Comparison of ENCODE assay signal across 22 cellular contexts in genomic region chr11:123184531-123184930, GRCh38. TPM values are rescaled to one million over a fixed set of nuclear protein-coding genes. Genes with fewer than 3 reads are reported as not detected.
DNase-seq lines count a peak whose midpoint lies in the region; ATAC-seq and TF ChIP-seq lines count a peak whose summit lies in the region.
"Had no signal": no experiment of that assay in that cellular context is flagged by ENCODE, and none has a peak within 500 bp of the region (broad histone marks: within the 10 kb centered on the region; RNA-seq: fewer than 3 reads in every experiment).

No MANE protein-coding gene starts in this region.

- H3K36me3 Mint-ChIP-seq in neural crest cell (ENCODE audit: low read depth) = no peaks in the 10 kb centered on the region

- TF ChIP-seq CTCF in PC-3 (conservative IDR thresholded peaks at IDR 0.05; ENCODE audit: low read depth, low read length) (no peak), neural crest cell (conservative IDR thresholded peaks at IDR 0.05) (no peak)

- H3K27ac ChIP-seq in GM23248 (peak overlapping the region; percentile 93), PC-3 (ENCODE audit: low read length) (peak overlapping the region; percentile 86), epithelial cell of prostate (peak overlapping the region; percentile 74)
- H3K27ac ChIP-seq: adrenal gland, C4-2B, SK-N-MC, vagina had no signal

- H3K79me2 ChIP-seq in GM23248 (ENCODE audit: insufficient read depth) (peaks cover 100% of the 10 kb centered on the region), PC-3 (ENCODE audit: low read length) (peaks cover 49% of the 10 kb centered on the region)

- H3K27me3 ChIP-seq in GM23248 (replicated peaks; ENCODE audit: insufficient read depth) (no peaks in the 10 kb centered on the region), PC-3 (ENCODE audit: low read length) (no peaks in the 10 kb centered on the region)
- H3K27me3 ChIP-seq: adrenal gland, vagina had no signal

- CTCF ChIA-PET in PC-3 (lab: Charles Lee) = no interaction called here

- H3K36me3 ChIP-seq in GM23248 (ENCODE audit: low read depth) (peaks cover 32% of the 10 kb centered on the region; the same call in 1 of the 2 replicates), PC-3 (ENCODE audit: low read depth, low read length) (peaks cover 11% of the 10 kb centered on the region; the same call in 1 of the 2 replicates)
- H3K36me3 ChIP-seq: adrenal gland, vagina had no signal

- DNase-seq in GM23248 (peak; percentile 45), PC-3 (peak; percentile 83), epithelial cell of prostate (ENCODE audit: low read depth, low spot score) (no peak), neural crest cell (ENCODE audit: low read depth, low spot score) (no peak), T1000 (lab: John Stamatoyannopoulos, UW) (no peak)
- DNase-seq in stimulated activated naive CD4-positive, alpha-beta T cell treated with Interleukin-2 at 50 U/mL for 16 hours (lab: John Stamatoyannopoulos, UW) = no peak
- DNase-seq: activated CD4-positive, alpha-beta T cell treated with anti-CD3 and anti-CD28 coated beads for 48 hours; activated T-cell treated with anti-CD3 and anti-CD28 coated beads, Interleukin-2, amount 50 U/mL, for 24 hours; adrenal gland; effector CD4-positive, alpha-beta T cell; KG1; kidney; NCI-H510A treated with DMSO at 0.1 percent for 48 hours had no signal

- H2AFZ ChIP-seq in GM23248 (no peak overlapping the region), PC-3 (ENCODE audit: low read length) (peak overlapping the region; percentile 20)

- POLR2A ChIA-PET in PC-3 (lab: Charles Lee; ENCODE audit: unreplicated experiment) = no interaction called here

- H3K4me2 ChIP-seq in GM23248 (ENCODE audit: unreplicated experiment) (no peak overlapping the region), PC-3 (ENCODE audit: low read length) (peak overlapping the region; percentile 51)
- H3K4me2 ChIP-seq: smooth muscle cell had no signal

- H3K9ac ChIP-seq in GM23248 = peak overlapping the region; percentile 34
- peak overlapping the region; percentile 43 for H3K9ac ChIP-seq in PC-3 (ENCODE audit: low read length)

- H3K4me1 Mint-ChIP-seq in neural crest cell = peaks cover 46% of the 10 kb centered on the region

- BruUV-seq in PC-3 (replicated peaks; lab: Mats Ljungman, UMichigan) = no TSS peak

- peak overlapping the region; percentile 28 for H3K4me3 Mint-ChIP-seq in neural crest cell
- H3K4me3 Mint-ChIP-seq: activated T-cell treated with anti-CD3 and anti-CD28 coated beads, Interleukin-2, amount 50 U/mL, for 24 hours had no signal

- H3K4me3 ChIP-seq in GM23248 (no peak overlapping the region), PC-3 (ENCODE audit: low read length) (no peak overlapping the region)
- H3K4me3 ChIP-seq: adrenal gland, lung, SK-N-MC, smooth muscle cell, vagina had no signal

- WGBS in GM23248 (ENCODE audit: low coverage in 1 of 2, low lambda C conversion rate in 2 of 2, missing lambda C conversion rate in 2 of 2), 2 experiments = 49 to 51% methylated on average over 6 of the region's 6 CpGs

- in situ Hi-C loops in GM23248 (cut with MboI) = no loop called here

- H3K9me3 ChIP-seq in GM23248 (ENCODE audit: low read depth) = no peaks in the 10 kb centered on the region
- H3K9me3 ChIP-seq in PC-3 (ENCODE audit: low read length) = no peaks in the 10 kb centered on the region
- H3K9me3 ChIP-seq: adrenal gland, vagina had no signal

- H3K9me3 Mint-ChIP-seq in neural crest cell = no peaks in the 10 kb centered on the region
- H3K9me3 Mint-ChIP-seq: activated T-cell treated with anti-CD3 and anti-CD28 coated beads, Interleukin-2, amount 50 U/mL, for 24 hours had no signal

- H3K9me2 ChIP-seq in GM23248 (ENCODE audit: insufficient read depth) = no peaks in the 10 kb centered on the region
- H3K9me2 ChIP-seq in PC-3 (replicated peaks; ENCODE audit: low read length) = no peaks in the 10 kb centered on the region

- no peak; the same call in 1 of the 2 replicates for ATAC-seq in PC-3
- no peak for ATAC-seq in GM19328 (IDR thresholded peaks at IDR 0.05; ENCODE audit: unreplicated experiment)
- ATAC-seq in HG03196 (IDR thresholded peaks at IDR 0.05; ENCODE audit: unreplicated experiment) = no peak

- no peaks in the 10 kb centered on the region for H4K20me1 ChIP-seq in GM23248 (ENCODE audit: insufficient read depth)
- H4K20me1 ChIP-seq in PC-3 (ENCODE audit: low read length) = no peaks in the 10 kb centered on the region

- peaks cover 98% of the 10 kb centered on the region for H3K4me1 ChIP-seq in GM23248 (ENCODE audit: insufficient read depth)
- H3K4me1 ChIP-seq in PC-3 (ENCODE audit: insufficient read depth, low read length) = peaks cover 82% of the 10 kb centered on the region

- no peak overlapping the region for H3K27ac Mint-ChIP-seq in neural crest cell (ENCODE audit: unreplicated experiment)
- H3K27ac Mint-ChIP-seq: activated T-cell treated with anti-CD3 and anti-CD28 coated beads, Interleukin-2, amount 50 U/mL, for 24 hours had no signal

- H3F3A ChIP-seq in GM23248 (ENCODE audit: insufficient read depth) (peaks cover 91% of the 10 kb centered on the region), PC-3 (ENCODE audit: low read length, unreplicated experiment) (no peaks in the 10 kb centered on the region)

- peaks cover 5% of the 10 kb centered on the region for H3K27me3 Mint-ChIP-seq in neural crest cell (ENCODE audit: low read depth)

- intact Hi-C loops in PC-3 (cut with micrococcal nuclease) = no loop called here

RNA-seq across cellular contexts. Expression of gene CLMP, which starts 10.5 kb away (rescaled TPM):
- 195 and 215 TPM in 2 replicates for total RNA-seq in GM23248 (2014; rRNA removed; shearing (Covaris generic))
- 159 and 166 TPM in 2 replicates for polyA plus RNA-seq in GM23248 (2016; fragmentation: Nextera tagmentation; extraction: Ambion mirVana)
- 30.4 and 33.0 TPM in 2 replicates for total RNA-seq in PC-3 (2014; rRNA removed)
- total RNA-seq in neural crest cell = 4.2 and 4.3 TPM in 2 replicates
- total RNA-seq: activated CD8-positive, alpha-beta memory T cell treated with anti-CD3 and anti-CD28 coated beads for 36 hours; HT-29 had no signal

Comparison
In these comparisons a context has a peak if more than half of its experiments do, and no peak if none do; other contexts are left out.
1. DNase-seq: peak in GM23248 (single experiment) and PC-3 (single experiment); none in epithelial cell of prostate (single experiment), neural crest cell (single experiment), T1000 (single experiment) and stimulated activated naive CD4-positive, alpha-beta T cell treated with Interleukin-2 at 50 U/mL for 16 hours (single experiment).
2. Peak in every context shown above with its lines, with median percentiles within 50 percentile points of each other: H3K27ac ChIP-seq.